ENCODE assay signal across 8 cellular contexts in genomic region chr12:92502417-92503028, GRCh38.
DNase-seq lines count a peak whose midpoint lies in the region; ATAC-seq, FAIRE-seq and TF ChIP-seq lines count a peak whose summit lies in the region.

No MANE protein-coding gene starts in this region.

- H3K36me3 ChIP-seq in kidney (ENCODE audit: control insufficient read depth in 1 of 2, insufficient read depth in 2 of 2, low read length in 2 of 2): no peaks in the 10 kb centered on the region

- H3K4me1 ChIP-seq in kidney (ENCODE audit: control insufficient read depth in 1 of 2, insufficient read depth in 1 of 2, low read depth in 1 of 2, low read length in 2 of 2): peaks cover 32 to 46% of the 10 kb centered on the region in 2 donors

- peak; percentile 4 for DNase-seq in Daoy (ENCODE audit: low read depth)
- DNase-seq in kidney: no peak
- DNase-seq in D721Med (ENCODE audit: insufficient read length, low spot score): no peak
- no peak for DNase-seq in stimulated activated CD8-positive, alpha-beta memory T cell treated with anti-CD3 and anti-CD28 coated beads, Interleukin-4, amount 100 ng/mL, for 48 hours
- DNase-seq in NCI-H1092 treated with DMSO at 0.1 percent for 48 hours (lab: John Stamatoyannopoulos, UW): no peak

- H3K9me3 ChIP-seq in kidney (ENCODE audit: control insufficient read depth in 1 of 2, low read length in 2 of 2): no peaks in the 10 kb centered on the region

- no peak overlapping the region for H3K9ac ChIP-seq in kidney (ENCODE audit: low read length in 2 of 2)

- TF ChIP-seq CTCF in VCaP (conservative IDR thresholded peaks at IDR 0.05): no peak
- peak; percentile 37 for TF ChIP-seq CTCF in kidney (IDR thresholded peaks at IDR 0.05; ENCODE audit: borderline replicate concordance, extremely low read depth, insufficient read depth)
- no peak for TF ChIP-seq CTCF in D721Med (IDR thresholded peaks at IDR 0.05; ENCODE audit: insufficient read depth, missing control alignments)

- ATAC-seq in GM19372 (IDR thresholded peaks at IDR 0.05; ENCODE audit: low read depth, unreplicated experiment) (peak; percentile 43), HG03196 (IDR thresholded peaks at IDR 0.05; ENCODE audit: unreplicated experiment) (peak; percentile 52)

- H3K4me3 ChIP-seq in kidney (ENCODE audit: low read length in 2 of 2): no peak overlapping the region

- FAIRE-seq in kidney (lab: Jason Lieb, UNC) (no peak), D721Med (lab: Jason Lieb, UNC) (no peak)

- intact Hi-C loops in kidney (cut with DNase I): no loop called here

- H3K27ac ChIP-seq in VCaP (peak overlapping the region; percentile 67; the same call in 1 of the 2 replicates), kidney (ENCODE audit: low read depth in 2 of 2, low read length in 2 of 2) (peak overlapping the region; percentile 71 to 72)
